ENCODE assay signal across 22 cellular contexts in genomic region chr4:91916219-91916618, GRCh38.
A peak's percentile ranks its signal among the peaks of the same experiment; 100 is the strongest.
DNase-seq lines count a peak whose midpoint lies in the region; ATAC-seq lines count a peak whose summit lies in the region.
"Had no signal": no experiment of that assay in that cellular context is flagged by ENCODE, and none has a peak within 500 bp of the region (broad histone marks: within the 10 kb centered on the region; RNA-seq: fewer than 3 reads in every experiment).

No MANE protein-coding gene starts in this region.

- DNase-seq in SK-N-DZ (ENCODE audit: low spot score), result peak; percentile 54
- peak; percentile 20 for DNase-seq in adipocyte (ENCODE audit: low read depth)
- peak; percentile 24 for DNase-seq in fibroblast of peridontal ligament (ENCODE audit: extremely low read depth)
- DNase-seq in UCSD-AML1 (lab: John Stamatoyannopoulos, UW; ENCODE audit: unreplicated experiment), result no peak
- no peak for DNase-seq in NCI-H2029 treated with DMSO at 0.1 percent for 48 hours (lab: John Stamatoyannopoulos, UW)
- DNase-seq in LoVo (ENCODE audit: low spot score), result no peak
- DNase-seq: 8988T; ACHN; AML-193; BE2C; CD4-positive, alpha-beta T cell; CD8-positive, alpha-beta memory T cell; DMS 273 treated with DMSO at 0.1 percent for 48 hours; DMS79; EL; GDM1; H7; HCEC 1CT had no signal

- no peaks in the 10 kb centered on the region for H3K36me3 ChIP-seq in adipocyte (ENCODE audit: control insufficient read depth, insufficient read depth, low read length, severe bottlenecking)
- H3K36me3 ChIP-seq: BE2C; BLaER1 treated with 17β-estradiol and CSF1 and Interleukin-3, amounts not matched to agents 10 nM and 100 nM had no signal

- no peaks in the 10 kb centered on the region for H3K27me3 ChIP-seq in adipocyte (replicated peaks; ENCODE audit: control insufficient read depth, insufficient read depth, low read length)
- H3K27me3 ChIP-seq: BE2C; BLaER1 treated with 17β-estradiol and CSF1 and Interleukin-3, amounts not matched to agents 10 nM and 100 nM had no signal

- no peak overlapping the region for H3K9ac ChIP-seq in adipocyte (ENCODE audit: low read length)
- H3K9ac ChIP-seq: BLaER1 treated with 17β-estradiol and CSF1 and Interleukin-3, amounts not matched to agents 10 nM and 100 nM had no signal

- H3K9me3 ChIP-seq in adipocyte (ENCODE audit: control insufficient read depth, low read length), result no peaks in the 10 kb centered on the region
- H3K9me3 ChIP-seq: A549; BE2C; BLaER1 treated with 17β-estradiol and CSF1 and Interleukin-3, amounts not matched to agents 10 nM and 100 nM had no signal

- no peak for ATAC-seq in GM19324 (IDR thresholded peaks at IDR 0.05; ENCODE audit: low FRiP score, unreplicated experiment)
- ATAC-seq: A549, GM12878 had no signal

- no peak overlapping the region for H3K4me3 ChIP-seq in adipocyte (ENCODE audit: low read length)
- H3K4me3 ChIP-seq: A549; BLaER1 treated with 17β-estradiol and CSF1 and Interleukin-3, amounts not matched to agents 10 nM and 100 nM; GM12878 had no signal

- peaks cover 4% of the 10 kb centered on the region for H3K4me1 ChIP-seq in adipocyte (ENCODE audit: control insufficient read depth, insufficient read depth, low read length)
- H3K4me1 ChIP-seq: A549; BE2C; BLaER1 treated with 17β-estradiol and CSF1 and Interleukin-3, amounts not matched to agents 10 nM and 100 nM had no signal

Comparison
In these comparisons a context has a peak if more than half of its experiments do, and no peak if none do; other contexts are left out.
1. DNase-seq: peak in SK-N-DZ (single experiment), adipocyte (single experiment) and fibroblast of peridontal ligament (single experiment); none in UCSD-AML1 (single experiment), NCI-H2029 treated with DMSO at 0.1 percent for 48 hours (single experiment) and LoVo (single experiment).